ENCODE assay signal across 9 cellular contexts in genomic region chr12:124829008-124829707, GRCh38. TPM values are rescaled to one million over a fixed set of nuclear protein-coding genes. Genes with fewer than 3 reads are reported as not detected.
A peak's percentile ranks its signal among the peaks of the same experiment; 100 is the strongest.
DNase-seq lines count a peak whose midpoint lies in the region; FAIRE-seq and TF ChIP-seq lines count a peak whose summit lies in the region.
"Had no signal": no experiment of that assay in that cellular context is flagged by ENCODE, and none has a peak within 500 bp of the region (broad histone marks: within the 10 kb centered on the region; RNA-seq: fewer than 3 reads in every experiment).

No MANE protein-coding gene starts in this region.

- peak overlapping the region; percentile 25 for H3K27ac ChIP-seq in skeletal muscle tissue (ENCODE audit: low read depth, low read length)

- TF ChIP-seq POLR2A in H54 (IDR thresholded peaks at IDR 0.05; ENCODE audit: low read depth, low read length) = no peak

- peaks cover 8 to 24% (median 23%) of the 10 kb centered on the region in 3 donors for H3K4me1 ChIP-seq in skeletal muscle tissue (ENCODE audit: control insufficient read depth in 3 of 3, insufficient read depth in 3 of 3, low read length in 3 of 3)

- peak; percentile 75 for DNase-seq in H54 (ENCODE audit: insufficient read length, low spot score)
- peak; percentile 49 for DNase-seq in SK-MEL-5 (ENCODE audit: low read depth, low spot score)
- peak; percentile 86 for DNase-seq in fibroblast of the aortic adventitia (ENCODE audit: low read depth)
- DNase-seq in DMS53 (lab: John Stamatoyannopoulos, UW) = no peak
- DNase-seq in GM19240 (ENCODE audit: insufficient read length, low spot score) = no peak
- no peak for DNase-seq in SKM-1 (lab: John Stamatoyannopoulos, UW; ENCODE audit: unreplicated experiment)
- DNase-seq in stimulated activated CD4-positive, alpha-beta T cell treated with anti-CD3 and anti-CD28 coated beads, Interleukin-4, amount 100 ng/mL, for 1 hour = no peak

- in situ Hi-C loops in SK-MEL-5 (cut with HindIII; ENCODE audit: low pct_unique_long_range_greater_than_20kb, low sequenced_read_pairs) = no loop called here

- FAIRE-seq in H54 (lab: Jason Lieb, UNC) = no peak

- no peaks in the 10 kb centered on the region for H3K36me3 ChIP-seq in skeletal muscle tissue (ENCODE audit: control insufficient read depth in 3 of 3, insufficient read depth in 3 of 3, low read length in 3 of 3)

- H3K4me3 ChIP-seq in fibroblast of the aortic adventitia (ENCODE audit: low read depth, low read length) (no peak overlapping the region), skeletal muscle tissue (ENCODE audit: low read length in 3 of 3) (no peak overlapping the region)
- H3K4me3 ChIP-seq: skin epidermis had no signal

- no peak for TF ChIP-seq CTCF in fibroblast of the aortic adventitia (IDR thresholded peaks at IDR 0.05; ENCODE audit: insufficient read depth, low read length)

- no peaks in the 10 kb centered on the region for H3K27me3 ChIP-seq in skeletal muscle tissue (ENCODE audit: control insufficient read depth in 3 of 3, insufficient read depth in 3 of 3, low read length in 3 of 3)

- H3K9me3 ChIP-seq in skeletal muscle tissue (ENCODE audit: control insufficient read depth in 3 of 3, low read length in 3 of 3) = no peaks in the 10 kb centered on the region

- H3K9ac ChIP-seq in skeletal muscle tissue (ENCODE audit: low read depth in 1 of 3, low read length in 3 of 3) = no peak overlapping the region

RNA-seq across cellular contexts. Expression of gene SCARB1, which starts 34.5 kb away (rescaled TPM):
- 184 and 193 TPM in 2 replicates for total RNA-seq in SK-MEL-5 (2014; rRNA removed; shearing (Covaris generic))
- polyA plus RNA-seq in SK-MEL-5 (2015; cell fraction: cytosol; rRNA removed) = 980 and 1,065 TPM in 2 replicates
- 308 and 404 TPM in 2 replicates for polyA plus RNA-seq in SK-MEL-5 (2015; cell fraction: nucleus; rRNA removed)
- total RNA-seq in fibroblast of the aortic adventitia (ENCODE audit: low replicate concordance) (3.4 and 11.3 TPM in 2 replicates), skeletal muscle tissue (5.2 TPM)

Comparison
In these comparisons a context has a peak if more than half of its experiments do, and no peak if none do; other contexts are left out.
1. DNase-seq: peak in H54 (single experiment), SK-MEL-5 (single experiment) and fibroblast of the aortic adventitia (single experiment); none in DMS53 (single experiment), GM19240 (single experiment), SKM-1 (single experiment) and stimulated activated CD4-positive, alpha-beta T cell treated with anti-CD3 and anti-CD28 coated beads, Interleukin-4, amount 100 ng/mL, for 1 hour (single experiment).
2. RNA of gene SCARB1, which starts 34.5 kb away (total RNA-seq): 184 to 193 TPM in SK-MEL-5; 3.4 to 11.3 TPM in fibroblast of the aortic adventitia and 5.2 TPM in skeletal muscle tissue (single experiment); every median in the first group is over 10 times any median in the second.